2 cellular contexts compared by ENCODE assay signal in genomic region chr5:79111387-79111959, GRCh38.
TF ChIP-seq lines count a peak whose summit lies in the region.

BHMT (plus strand) TSS chr5:79111809; CDS start chr5:79111886, 77 bp downstream.

TF ChIP-seq in IMR-90, 13 proteins besides CTCF, POLR2A, EP300 and RAD21:
- no peak for TF ChIP-seq CEBPB (IDR thresholded peaks at IDR 0.05; ENCODE audit: low read depth, low read length)
- no peak for TF ChIP-seq SMC3 (IDR thresholded peaks at IDR 0.05; ENCODE audit: low read depth, low read length)
- no peak for TF ChIP-seq MAFK (IDR thresholded peaks at IDR 0.05; ENCODE audit: low read depth, low read length)
- TF ChIP-seq CHD1 (IDR thresholded peaks at IDR 0.05; ENCODE audit: low read depth, low read length): no peak
- no peak for TF ChIP-seq FOS (IDR thresholded peaks at IDR 0.05; ENCODE audit: low read depth, low read length)
- TF ChIP-seq USF2 (IDR thresholded peaks at IDR 0.05; ENCODE audit: low read depth, low read length): no peak
- no peak for TF ChIP-seq BHLHE40 (IDR thresholded peaks at IDR 0.05; ENCODE audit: low read depth, low read length)
- TF ChIP-seq ELK1 (IDR thresholded peaks at IDR 0.05; ENCODE audit: borderline replicate concordance, low read depth, low read length): no peak
- no peak for TF ChIP-seq MXI1 (IDR thresholded peaks at IDR 0.05; ENCODE audit: borderline replicate concordance, low read depth, low read length)
- no peak for TF ChIP-seq MAZ (IDR thresholded peaks at IDR 0.05; ENCODE audit: borderline replicate concordance, low read depth, low read length)

TF ChIP-seq in HepG2, 621 proteins besides CTCF, POLR2A, EP300 and RAD21 (continues in another document):
- TF ChIP-seq ZNF143 (CRISPR knock-in tag; IDR thresholded peaks at IDR 0.05) (no peak), HNF4A (CRISPR knock-in tag; IDR thresholded peaks at IDR 0.05) (peak; percentile 44; the same call in 1 of the 2 replicates), ZBTB7B (CRISPR knock-in tag; IDR thresholded peaks at IDR 0.05) (no peak), ZNF296 (CRISPR knock-in tag; conservative IDR thresholded peaks at IDR 0.05) (no peak), IRF9 (CRISPR knock-in tag; IDR thresholded peaks at IDR 0.05; ENCODE audit: borderline replicate concordance) (peak; percentile 32; the same call in 1 of the 2 replicates), EZH2 (conservative IDR thresholded peaks at IDR 0.05; ENCODE audit: low read depth, low read length) (no peak), NBN (conservative IDR thresholded peaks at IDR 0.05) (no peak), DZIP1 (CRISPR knock-in tag; IDR thresholded peaks at IDR 0.05) (no peak), PHF21A (CRISPR knock-in tag; IDR thresholded peaks at IDR 0.05) (no peak), ZNF761 (CRISPR knock-in tag; conservative IDR thresholded peaks at IDR 0.05) (no peak), NONO (IDR thresholded peaks at IDR 0.05) (no peak), NONO (CRISPR knock-in tag; conservative IDR thresholded peaks at IDR 0.05) (no peak), TEF (CRISPR knock-in tag; IDR thresholded peaks at IDR 0.05) (no peak), ZNF280B (CRISPR knock-in tag; IDR thresholded peaks at IDR 0.05; ENCODE audit: borderline replicate concordance) (no peak; the same call in 1 of the 2 replicates), ZFP36L2 (CRISPR knock-in tag; IDR thresholded peaks at IDR 0.05) (no peak), TFDP2 (CRISPR knock-in tag; IDR thresholded peaks at IDR 0.05) (peak; percentile 49), ZNF12 (CRISPR knock-in tag; IDR thresholded peaks at IDR 0.05) (no peak), ZNF33A (CRISPR knock-in tag; IDR thresholded peaks at IDR 0.05; ENCODE audit: borderline replicate concordance) (no peak), REPIN1 (CRISPR knock-in tag; IDR thresholded peaks at IDR 0.05; ENCODE audit: borderline replicate concordance, low read depth) (no peak), SPEN (CRISPR knock-in tag; IDR thresholded peaks at IDR 0.05; ENCODE audit: low read depth) (no peak), ZNF136 (CRISPR knock-in tag; IDR thresholded peaks at IDR 0.05; ENCODE audit: low read depth) (no peak), KDM2A (CRISPR knock-in tag; IDR thresholded peaks at IDR 0.05; ENCODE audit: borderline replicate concordance, low read depth) (no peak), ZNF343 (CRISPR knock-in tag; IDR thresholded peaks at IDR 0.05) (no peak), TFAP4 (IDR thresholded peaks at IDR 0.05; ENCODE audit: borderline replicate concordance, low read depth) (no peak), FOXC1 (CRISPR knock-in tag; IDR thresholded peaks at IDR 0.05; ENCODE audit: borderline replicate concordance) (no peak), CHD2 (IDR thresholded peaks at IDR 0.05; ENCODE audit: low read depth, low read length) (no peak), ZNF256 (CRISPR knock-in tag; conservative IDR thresholded peaks at IDR 0.05) (no peak), EED (CRISPR knock-in tag; IDR thresholded peaks at IDR 0.05) (peak; percentile 40; the same call in 1 of the 2 replicates), E2F1 (CRISPR knock-in tag; IDR thresholded peaks at IDR 0.05) (0 out of 2 replicates have a peak, but pooled peaks have one; percentile 37), MYPOP (CRISPR knock-in tag; IDR thresholded peaks at IDR 0.05) (no peak), ZFY (CRISPR knock-in tag; IDR thresholded peaks at IDR 0.05) (0 out of 2 replicates have a peak, but pooled peaks have one; percentile 6), DMAP1 (CRISPR knock-in tag; IDR thresholded peaks at IDR 0.05) (no peak), ZHX2 (IDR thresholded peaks at IDR 0.05; ENCODE audit: low read depth) (no peak), ZHX2 (CRISPR knock-in tag; IDR thresholded peaks at IDR 0.05; ENCODE audit: borderline replicate concordance) (no peak), ZNF597 (CRISPR knock-in tag; IDR thresholded peaks at IDR 0.05) (no peak), ZNF333 (CRISPR knock-in tag; IDR thresholded peaks at IDR 0.05; ENCODE audit: borderline replicate concordance) (no peak), ZNF207 (IDR thresholded peaks at IDR 0.05; ENCODE audit: borderline replicate concordance) (no peak), XBP1 (CRISPR knock-in tag; IDR thresholded peaks at IDR 0.05) (no peak), ZNF709 (CRISPR knock-in tag; IDR thresholded peaks at IDR 0.05) (no peak), PHF20 (CRISPR knock-in tag; IDR thresholded peaks at IDR 0.05) (0 out of 2 replicates have a peak, but pooled peaks have one; percentile 17), ZNF75D (CRISPR knock-in tag; IDR thresholded peaks at IDR 0.05; ENCODE audit: borderline replicate concordance) (no peak), SALL1 (CRISPR knock-in tag; IDR thresholded peaks at IDR 0.05) (no peak), JARID2 (CRISPR knock-in tag; IDR thresholded peaks at IDR 0.05; ENCODE audit: insufficient replicate concordance) (no peak), ARNT (IDR thresholded peaks at IDR 0.05) (no peak), TGIF2 (CRISPR knock-in tag; IDR thresholded peaks at IDR 0.05) (no peak), PCBP1 (IDR thresholded peaks at IDR 0.05; ENCODE audit: borderline replicate concordance, low read depth, low read length) (no peak), TAF15 (IDR thresholded peaks at IDR 0.05; ENCODE audit: low read depth, low read length, poor library complexity, severe bottlenecking) (no peak)
